1 cellular context compared by ENCODE assay signal in the genomic region with DNA sequence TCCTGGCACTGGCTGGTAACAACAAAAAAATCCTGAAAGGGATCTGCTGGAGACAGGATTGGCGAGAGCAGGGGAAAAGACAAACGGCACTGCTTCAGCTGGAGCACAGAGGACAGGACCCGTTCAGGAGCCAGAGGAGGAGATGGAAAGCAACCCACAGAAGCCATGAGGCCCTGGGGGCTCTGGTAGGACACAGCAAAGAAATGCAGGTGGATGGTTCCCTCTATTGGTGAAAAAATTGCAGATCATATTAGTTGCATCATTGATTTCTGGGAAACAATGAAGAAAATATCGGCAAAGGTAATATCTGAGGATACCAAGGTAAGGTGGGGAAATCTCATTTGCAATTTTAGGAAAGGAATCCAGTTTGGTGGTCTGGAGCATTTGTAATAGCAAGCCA.
TF ChIP-seq lines count a peak whose summit lies in the region.

No MANE protein-coding gene starts in this region.

TF ChIP-seq in GM23338, 12 proteins besides CTCF, POLR2A, EP300 and RAD21 (continued from another document):
- TF ChIP-seq ETS1 (IDR thresholded peaks at IDR 0.05) (no peak), STAT1 (IDR thresholded peaks at IDR 0.05; ENCODE audit: unreplicated experiment) (no peak), POLR2AphosphoS5 (IDR thresholded peaks at IDR 0.05; ENCODE audit: low read depth) (no peak), ZNF331 (CRISPR knock-in tag; IDR thresholded peaks at IDR 0.05; ENCODE audit: low read depth) (no peak)
